ENCODE assay signal across 2 cellular contexts in the genomic region with DNA sequence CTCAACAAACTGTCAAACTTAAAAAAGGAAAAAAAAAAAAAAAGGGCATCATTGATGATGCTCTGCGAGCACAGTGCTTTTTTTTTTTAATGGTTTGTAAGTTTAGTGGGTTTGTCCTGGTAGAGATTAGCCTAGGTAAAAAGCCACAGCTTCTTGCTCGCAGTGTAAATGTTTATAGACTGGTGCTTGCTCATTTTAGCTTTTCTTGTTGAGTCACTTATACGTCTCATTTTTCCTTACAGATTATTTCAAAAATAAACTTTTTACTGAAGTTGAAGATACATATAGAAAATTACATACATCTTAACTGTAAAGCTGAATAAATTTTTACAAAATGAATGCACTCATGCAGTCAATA.
TF ChIP-seq lines count a peak whose summit lies in the region.

No MANE protein-coding gene starts in this region.

TF ChIP-seq in HepG2, 621 proteins besides CTCF, POLR2A, EP300 and RAD21:
- TF ChIP-seq, protein P1, sequence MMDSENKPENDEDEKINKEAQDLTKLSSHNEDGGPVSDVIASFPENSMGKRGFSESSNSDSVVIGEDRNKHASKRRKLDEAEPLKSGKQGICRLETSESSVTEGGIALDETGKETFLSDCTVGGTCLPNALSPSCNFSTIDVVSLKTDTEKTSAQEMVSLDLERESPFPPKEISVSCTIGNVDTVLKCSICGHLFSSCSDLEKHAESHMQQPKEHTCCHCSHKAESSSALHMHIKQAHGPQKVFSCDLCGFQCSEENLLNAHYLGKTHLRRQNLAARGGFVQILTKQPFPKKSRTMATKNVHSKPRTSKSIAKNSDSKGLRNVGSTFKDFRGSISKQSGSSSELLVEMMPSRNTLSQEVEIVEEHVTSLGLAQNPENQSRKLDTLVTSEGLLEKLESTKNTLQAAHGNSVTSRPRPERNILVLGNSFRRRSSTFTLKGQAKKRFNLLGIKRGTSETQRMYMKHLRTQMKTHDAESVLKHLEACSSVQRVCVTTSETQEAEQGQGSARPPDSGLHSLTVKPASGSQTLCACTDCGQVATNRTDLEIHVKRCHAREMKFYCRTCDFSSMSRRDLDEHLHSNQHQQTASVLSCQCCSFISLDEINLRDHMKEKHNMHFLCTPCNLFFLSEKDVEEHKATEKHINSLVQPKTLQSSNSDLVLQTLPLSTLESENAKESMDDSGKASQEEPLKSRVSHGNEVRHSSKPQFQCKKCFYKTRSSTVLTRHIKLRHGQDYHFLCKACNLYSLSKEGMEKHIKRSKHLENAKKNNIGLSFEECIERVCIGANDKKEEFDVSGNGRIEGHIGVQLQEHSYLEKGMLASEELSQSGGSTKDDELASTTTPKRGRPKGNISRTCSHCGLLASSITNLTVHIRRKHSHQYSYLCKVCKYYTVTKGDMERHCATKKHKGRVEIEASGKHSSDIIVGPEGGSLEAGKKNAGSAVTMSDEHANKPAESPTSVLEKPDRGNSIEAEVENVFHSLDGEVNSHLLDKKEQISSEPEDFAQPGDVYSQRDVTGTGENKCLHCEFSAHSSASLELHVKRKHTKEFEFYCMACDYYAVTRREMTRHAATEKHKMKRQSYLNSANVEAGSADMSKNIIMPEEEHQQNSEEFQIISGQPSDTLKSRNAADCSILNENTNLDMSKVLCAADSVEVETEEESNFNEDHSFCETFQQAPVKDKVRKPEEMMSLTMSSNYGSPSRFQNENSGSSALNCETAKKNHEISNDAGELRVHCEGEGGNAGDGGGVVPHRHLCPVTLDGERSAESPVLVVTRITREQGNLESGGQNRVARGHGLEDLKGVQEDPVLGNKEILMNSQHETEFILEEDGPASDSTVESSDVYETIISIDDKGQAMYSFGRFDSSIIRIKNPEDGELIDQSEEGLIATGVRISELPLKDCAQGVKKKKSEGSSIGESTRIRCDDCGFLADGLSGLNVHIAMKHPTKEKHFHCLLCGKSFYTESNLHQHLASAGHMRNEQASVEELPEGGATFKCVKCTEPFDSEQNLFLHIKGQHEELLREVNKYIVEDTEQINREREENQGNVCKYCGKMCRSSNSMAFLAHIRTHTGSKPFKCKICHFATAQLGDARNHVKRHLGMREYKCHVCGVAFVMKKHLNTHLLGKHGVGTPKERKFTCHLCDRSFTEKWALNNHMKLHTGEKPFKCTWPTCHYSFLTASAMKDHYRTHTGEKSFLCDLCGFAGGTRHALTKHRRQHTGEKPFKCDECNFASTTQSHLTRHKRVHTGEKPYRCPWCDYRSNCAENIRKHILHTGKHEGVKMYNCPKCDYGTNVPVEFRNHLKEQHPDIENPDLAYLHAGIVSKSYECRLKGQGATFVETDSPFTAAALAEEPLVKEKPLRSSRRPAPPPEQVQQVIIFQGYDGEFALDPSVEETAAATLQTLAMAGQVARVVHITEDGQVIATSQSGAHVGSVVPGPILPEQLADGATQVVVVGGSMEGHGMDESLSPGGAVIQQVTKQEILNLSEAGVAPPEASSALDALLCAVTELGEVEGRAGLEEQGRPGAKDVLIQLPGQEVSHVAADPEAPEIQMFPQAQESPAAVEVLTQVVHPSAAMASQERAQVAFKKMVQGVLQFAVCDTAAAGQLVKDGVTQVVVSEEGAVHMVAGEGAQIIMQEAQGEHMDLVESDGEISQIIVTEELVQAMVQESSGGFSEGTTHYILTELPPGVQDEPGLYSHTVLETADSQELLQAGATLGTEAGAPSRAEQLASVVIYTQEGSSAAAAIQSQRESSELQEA (CRISPR knock-in tag; IDR thresholded peaks at IDR 0.05; ENCODE audit: not compliant biosample characterization), result no peak
- TF ChIP-seq, protein P2, sequence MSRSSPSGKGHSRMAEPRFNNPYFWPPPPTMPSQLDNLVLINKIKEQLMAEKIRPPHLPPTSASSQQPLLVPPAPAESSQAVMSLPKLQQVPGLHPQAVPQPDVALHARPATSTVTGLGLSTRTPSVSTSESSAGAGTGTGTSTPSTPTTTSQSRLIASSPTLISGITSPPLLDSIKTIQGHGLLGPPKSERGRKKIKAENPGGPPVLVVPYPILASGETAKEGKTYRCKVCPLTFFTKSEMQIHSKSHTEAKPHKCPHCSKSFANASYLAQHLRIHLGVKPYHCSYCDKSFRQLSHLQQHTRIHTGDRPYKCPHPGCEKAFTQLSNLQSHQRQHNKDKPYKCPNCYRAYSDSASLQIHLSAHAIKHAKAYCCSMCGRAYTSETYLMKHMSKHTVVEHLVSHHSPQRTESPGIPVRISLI (CRISPR knock-in tag; IDR thresholded peaks at IDR 0.05; ENCODE audit: borderline replicate concordance), result peak; percentile 72; the same call in 1 of the 2 replicates
- TF ChIP-seq RXRB (CRISPR knock-in tag; IDR thresholded peaks at IDR 0.05; ENCODE audit: borderline replicate concordance), result 0 out of 2 replicates have a peak, but pooled peaks have one; percentile 2

TF ChIP-seq in GM12891, 5 proteins besides CTCF, POLR2A, EP300 and RAD21:
- TF ChIP-seq PAX5 (IDR thresholded peaks at IDR 0.05; ENCODE audit: insufficient read depth, low read length, severe bottlenecking) (no peak), POLR2AphosphoS5 (IDR thresholded peaks at IDR 0.05; ENCODE audit: low read depth, low read length) (no peak), SPI1 (IDR thresholded peaks at IDR 0.05; ENCODE audit: low read depth, low read length) (no peak), POU2F2 (IDR thresholded peaks at IDR 0.05; ENCODE audit: low read depth, low read length) (no peak), TAF1 (IDR thresholded peaks at IDR 0.05; ENCODE audit: low read depth, low read length) (no peak)
